Comparison of ENCODE assay signal across 11 cellular contexts in genomic region chr3:25572336-25572735, GRCh38.
"Had no signal": no experiment of that assay in that cellular context is flagged by ENCODE, and none has a peak within 500 bp of the region (broad histone marks: within the 10 kb centered on the region; RNA-seq: fewer than 3 reads in every experiment).

No MANE protein-coding gene starts in this region.

- H3K9me3 Mint-ChIP-seq: activated naive CD8-positive, alpha-beta T cell treated with anti-CD3 and anti-CD28 coated beads, Interleukin-2, amount 10 ng/mL, durations not matched to agents 7 days and 5 days; stimulated activated memory B cell treated with anti-CD40 and anti-IgM and Interleukin-4, amounts not matched to agents 10 μg/mL and 1 μg/mL and 100 μg/mL, for 72 hours; T-cell had no signal

- H3K27ac Mint-ChIP-seq: activated naive CD8-positive, alpha-beta T cell treated with anti-CD3 and anti-CD28 coated beads, Interleukin-2, amount 10 ng/mL, durations not matched to agents 7 days and 5 days; stimulated activated memory B cell treated with anti-CD40 and anti-IgM and Interleukin-4, amounts not matched to agents 10 μg/mL and 1 μg/mL and 100 μg/mL, for 72 hours; T-cell had no signal

- H3K9me3 ChIP-seq: breast epithelium had no signal

- H2AFZ ChIP-seq: hepatocyte had no signal

- H3K4me2 ChIP-seq: hepatocyte had no signal

- H3K36me3 Mint-ChIP-seq: activated naive CD8-positive, alpha-beta T cell treated with anti-CD3 and anti-CD28 coated beads, Interleukin-2, amount 10 ng/mL, durations not matched to agents 7 days and 5 days; stimulated activated memory B cell treated with anti-CD40 and anti-IgM and Interleukin-4, amounts not matched to agents 10 μg/mL and 1 μg/mL and 100 μg/mL, for 72 hours; T-cell had no signal

- H3K27me3 Mint-ChIP-seq: activated naive CD8-positive, alpha-beta T cell treated with anti-CD3 and anti-CD28 coated beads, Interleukin-2, amount 10 ng/mL, durations not matched to agents 7 days and 5 days had no signal

- ATAC-seq: activated CD4-positive, CD25-positive, alpha-beta regulatory T cell treated with anti-CD3 and anti-CD28 coated beads, Interleukin-2, amount 50 U/mL, for 24 hours; stimulated activated memory B cell treated with anti-CD40 and anti-IgM and Interleukin-4, amounts not matched to agents 10 μg/mL and 1 μg/mL and 100 μg/mL, for 72 hours; T-cell had no signal

- H3K4me1 Mint-ChIP-seq: activated naive CD8-positive, alpha-beta T cell treated with anti-CD3 and anti-CD28 coated beads, Interleukin-2, amount 10 ng/mL, durations not matched to agents 7 days and 5 days; stimulated activated memory B cell treated with anti-CD40 and anti-IgM and Interleukin-4, amounts not matched to agents 10 μg/mL and 1 μg/mL and 100 μg/mL, for 72 hours; T-cell had no signal

- H3K27me3 ChIP-seq: breast epithelium, hepatocyte had no signal

- H3K27ac ChIP-seq: epithelial cell of prostate had no signal

- H3K4me1 ChIP-seq: breast epithelium had no signal

- H3K4me3 Mint-ChIP-seq: activated naive CD8-positive, alpha-beta T cell treated with anti-CD3 and anti-CD28 coated beads, Interleukin-2, amount 10 ng/mL, durations not matched to agents 7 days and 5 days; stimulated activated memory B cell treated with anti-CD40 and anti-IgM and Interleukin-4, amounts not matched to agents 10 μg/mL and 1 μg/mL and 100 μg/mL, for 72 hours; T-cell had no signal

- DNase-seq: activated naive CD4-positive, alpha-beta T cell; activated naive CD8-positive, alpha-beta T cell treated with anti-CD3 and anti-CD28 coated beads, Interleukin-2, amount 10 ng/mL, durations not matched to agents 7 days and 5 days; activated T-cell treated with anti-CD3 and anti-CD28 coated beads for 4 hours; dermis blood vessel endothelial cell; T-cell; T-helper 9 cell had no signal

- H3K36me3 ChIP-seq: breast epithelium had no signal

- H3K4me3 ChIP-seq: hepatocyte had no signal

- H3K79me2 ChIP-seq: hepatocyte had no signal
